Comparison of ENCODE assay signal across 18 cellular contexts in the genomic region with DNA sequence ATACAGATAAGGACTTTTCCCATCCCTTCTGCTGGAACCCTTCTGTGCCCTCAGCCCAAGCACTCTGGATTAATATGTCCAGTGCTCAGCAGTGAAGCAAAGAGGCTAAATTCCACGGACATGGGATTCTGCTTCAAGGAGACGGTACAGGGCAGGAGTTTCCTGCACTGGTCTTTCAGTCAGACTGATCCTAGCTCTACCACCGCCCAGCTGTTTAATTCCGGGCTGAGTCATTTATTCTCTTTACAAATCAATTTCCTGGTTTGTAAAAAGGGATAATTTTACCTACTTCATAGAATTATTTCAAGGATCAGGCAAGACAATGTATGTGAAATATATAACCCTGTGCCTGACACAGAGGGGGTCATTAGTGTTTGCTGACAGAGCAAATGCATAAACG.
"Had no signal": no experiment of that assay in that cellular context is flagged by ENCODE, and none has a peak within 500 bp of the region (broad histone marks: within the 10 kb centered on the region; RNA-seq: fewer than 3 reads in every experiment).

No MANE protein-coding gene starts in this region.

- H3K9me3 Mint-ChIP-seq: activated B cell treated with CpG ODN at 0.5 μM for 24 hours; activated CD4-positive, alpha-beta T cell treated with anti-CD3 and anti-CD28 coated beads, Interleukin-2, amount 10 ng/mL, durations not matched to agents 24 days and 14 days; activated CD8-positive, alpha-beta T cell treated with anti-CD3 and anti-CD28 coated beads for 36 hours; activated naive CD4-positive, alpha-beta T cell treated with anti-CD3 and anti-CD28 coated beads, Interleukin-2, amount 10 ng/mL, durations not matched to agents 7 days and 5 days; activated naive CD8-positive, alpha-beta T cell treated with anti-CD3 and anti-CD28 coated beads, Interleukin-2, amount 50 U/mL, for 24 hours; activated T-cell treated with anti-CD3 and anti-CD28 coated beads, Interleukin-2, amount 50 U/mL, for 24 hours; brain; immature natural killer cell; naive thymus-derived CD8-positive, alpha-beta T cell; stimulated activated naive B cell treated with anti-CD40 and anti-IgM and Interleukin-4, amounts not matched to agents 10 μg/mL and 1 μg/mL and 100 μg/mL, for 72 hours had no signal

- FAIRE-seq: colon had no signal

- H3K4me3 Mint-ChIP-seq: activated B cell treated with CpG ODN at 0.5 μM for 24 hours; activated CD4-positive, alpha-beta T cell treated with anti-CD3 and anti-CD28 coated beads, Interleukin-2, amount 10 ng/mL, durations not matched to agents 24 days and 14 days; activated CD8-positive, alpha-beta T cell treated with anti-CD3 and anti-CD28 coated beads for 36 hours; activated naive CD4-positive, alpha-beta T cell treated with anti-CD3 and anti-CD28 coated beads, Interleukin-2, amount 10 ng/mL, durations not matched to agents 7 days and 5 days; activated naive CD8-positive, alpha-beta T cell treated with anti-CD3 and anti-CD28 coated beads, Interleukin-2, amount 50 U/mL, for 24 hours; activated T-cell treated with anti-CD3 and anti-CD28 coated beads, Interleukin-2, amount 50 U/mL, for 24 hours; immature natural killer cell; naive thymus-derived CD8-positive, alpha-beta T cell; stimulated activated naive B cell treated with anti-CD40 and anti-IgM and Interleukin-4, amounts not matched to agents 10 μg/mL and 1 μg/mL and 100 μg/mL, for 72 hours had no signal

- H3K4me1 Mint-ChIP-seq: activated B cell treated with CpG ODN at 0.5 μM for 24 hours; activated CD4-positive, alpha-beta T cell treated with anti-CD3 and anti-CD28 coated beads, Interleukin-2, amount 10 ng/mL, durations not matched to agents 24 days and 14 days; activated naive CD4-positive, alpha-beta T cell treated with anti-CD3 and anti-CD28 coated beads, Interleukin-2, amount 10 ng/mL, durations not matched to agents 7 days and 5 days; activated naive CD8-positive, alpha-beta T cell treated with anti-CD3 and anti-CD28 coated beads, Interleukin-2, amount 50 U/mL, for 24 hours; immature natural killer cell; naive thymus-derived CD8-positive, alpha-beta T cell; stimulated activated naive B cell treated with anti-CD40 and anti-IgM and Interleukin-4, amounts not matched to agents 10 μg/mL and 1 μg/mL and 100 μg/mL, for 72 hours had no signal

- H3K27ac ChIP-seq: esophagus squamous epithelium, neutrophil had no signal

- ATAC-seq: activated CD8-positive, alpha-beta T cell treated with anti-CD3 and anti-CD28 coated beads for 36 hours; activated naive CD8-positive, alpha-beta T cell treated with anti-CD3 and anti-CD28 coated beads, Interleukin-2, amount 50 U/mL, for 24 hours; left ventricle myocardium superior; naive thymus-derived CD8-positive, alpha-beta T cell; sciatic nerve; stimulated activated naive B cell treated with anti-CD40 and anti-IgM and Interleukin-4, amounts not matched to agents 10 μg/mL and 1 μg/mL and 100 μg/mL, for 72 hours had no signal

- H3K4me1 ChIP-seq: esophagus squamous epithelium had no signal

- H3K27ac Mint-ChIP-seq: activated B cell treated with CpG ODN at 0.5 μM for 24 hours; activated CD4-positive, alpha-beta T cell treated with anti-CD3 and anti-CD28 coated beads, Interleukin-2, amount 10 ng/mL, durations not matched to agents 24 days and 14 days; activated CD8-positive, alpha-beta T cell treated with anti-CD3 and anti-CD28 coated beads for 36 hours; activated naive CD4-positive, alpha-beta T cell treated with anti-CD3 and anti-CD28 coated beads, Interleukin-2, amount 10 ng/mL, durations not matched to agents 7 days and 5 days; activated naive CD8-positive, alpha-beta T cell treated with anti-CD3 and anti-CD28 coated beads, Interleukin-2, amount 50 U/mL, for 24 hours; activated T-cell treated with anti-CD3 and anti-CD28 coated beads, Interleukin-2, amount 50 U/mL, for 24 hours; immature natural killer cell; naive thymus-derived CD8-positive, alpha-beta T cell; stimulated activated naive B cell treated with anti-CD40 and anti-IgM and Interleukin-4, amounts not matched to agents 10 μg/mL and 1 μg/mL and 100 μg/mL, for 72 hours had no signal

- H3K9me3 ChIP-seq: esophagus squamous epithelium, neutrophil had no signal

- H3K36me3 Mint-ChIP-seq: activated naive CD4-positive, alpha-beta T cell treated with anti-CD3 and anti-CD28 coated beads, Interleukin-2, amount 10 ng/mL, durations not matched to agents 7 days and 5 days; brain; immature natural killer cell; naive thymus-derived CD8-positive, alpha-beta T cell; stimulated activated naive B cell treated with anti-CD40 and anti-IgM and Interleukin-4, amounts not matched to agents 10 μg/mL and 1 μg/mL and 100 μg/mL, for 72 hours had no signal

- DNase-seq: activated B cell treated with CpG ODN at 0.5 μM for 24 hours; activated CD4-positive, alpha-beta T cell treated with anti-CD3 and anti-CD28 coated beads, Interleukin-2, amount 10 ng/mL, durations not matched to agents 24 days and 14 days; activated CD8-positive, alpha-beta T cell treated with anti-CD3 and anti-CD28 coated beads for 36 hours; activated naive CD4-positive, alpha-beta T cell treated with anti-CD3 and anti-CD28 coated beads, Interleukin-2, amount 10 ng/mL, durations not matched to agents 7 days and 5 days; activated naive CD8-positive, alpha-beta T cell treated with anti-CD3 and anti-CD28 coated beads, Interleukin-2, amount 50 U/mL, for 24 hours; activated T-cell treated with anti-CD3 and anti-CD28 coated beads, Interleukin-2, amount 50 U/mL, for 24 hours; anterior cingulate cortex; central memory CD4-positive, alpha-beta T cell; esophagus squamous epithelium; immature natural killer cell; kidney glomerular epithelial cell; left ventricle myocardium superior; naive thymus-derived CD8-positive, alpha-beta T cell; stimulated activated naive B cell treated with anti-CD40 and anti-IgM and Interleukin-4, amounts not matched to agents 10 μg/mL and 1 μg/mL and 100 μg/mL, for 72 hours had no signal

- H3K4me3 ChIP-seq: esophagus squamous epithelium had no signal

- H3K36me3 ChIP-seq: esophagus squamous epithelium, neutrophil had no signal
